ENCODE assay signal across 25 cellular contexts in genomic region chr16:67518676-67519075, GRCh38. TPM values are rescaled to one million over a fixed set of nuclear protein-coding genes. Genes with fewer than 3 reads are reported as not detected.
DNase-seq lines count a peak whose midpoint lies in the region; ATAC-seq, FAIRE-seq and TF ChIP-seq lines count a peak whose summit lies in the region.
"Had no signal": no experiment of that assay in that cellular context is flagged by ENCODE, and none has a peak within 500 bp of the region (broad histone marks: within the 10 kb centered on the region; RNA-seq: fewer than 3 reads in every experiment).

No MANE protein-coding gene starts in this region.

- H3K27ac ChIP-seq in HepG2 (ENCODE audit: extremely low read length, insufficient read depth, low read length) (no peak overlapping the region), right lobe of liver (no peak overlapping the region), PC-9 (no peak overlapping the region), substantia nigra (ENCODE audit: low read depth, low read length, poor library complexity, severe bottlenecking) (no peak overlapping the region)
- H3K27ac ChIP-seq: uterus had no signal

- H3K9me3 Mint-ChIP-seq in memory B cell = no peaks in the 10 kb centered on the region
- H3K9me3 Mint-ChIP-seq: CD4-positive, alpha-beta memory T cell had no signal

- POLR2A ChIA-PET in HepG2 (lab: Yijun Ruan, JAX) (no interaction called here), PC-9 (lab: Charles Lee; ENCODE audit: unreplicated experiment) (no interaction called here)

- FAIRE-seq in HepG2 (lab: Jason Lieb, UNC) = no peak
- FAIRE-seq: HTR-8/SVneo had no signal

- peaks cover 0 to 18% of the 10 kb centered on the region in 2 experiments; a peak in 2 of 5 replicates for H3K27me3 ChIP-seq in HepG2 (ENCODE audit: control insufficient read depth in 1 of 2, insufficient read depth in 2 of 2, low read length in 2 of 2)
- no peaks in the 10 kb centered on the region for H3K27me3 ChIP-seq in right lobe of liver
- H3K27me3 ChIP-seq in PC-9 (ENCODE audit: insufficient read depth, low read depth) = no peaks in the 10 kb centered on the region
- H3K27me3 ChIP-seq: uterus had no signal

- TF ChIP-seq CTCF in HepG2 (CRISPR knock-in tag; IDR thresholded peaks at IDR 0.05) = no peak
- TF ChIP-seq CTCF in right lobe of liver (IDR thresholded peaks at IDR 0.05) = no peak
- TF ChIP-seq CTCF in PC-9 (conservative IDR thresholded peaks at IDR 0.05) = no peak

- H2AFZ ChIP-seq in HepG2 (ENCODE audit: low read length) (no peak overlapping the region), PC-9 (no peak overlapping the region)

- peak overlapping the region; percentile 53 for H3K4me3 Mint-ChIP-seq in T-helper 17 cell
- H3K4me3 Mint-ChIP-seq in memory B cell = peak overlapping the region; percentile 92
- H3K4me3 Mint-ChIP-seq: CD4-positive, alpha-beta memory T cell had no signal

- H3K9me3 ChIP-seq in HepG2 (ENCODE audit: low read length) (no peaks in the 10 kb centered on the region), right lobe of liver (no peaks in the 10 kb centered on the region), T-helper 17 cell (ENCODE audit: control insufficient read depth, low read length, poor library complexity, severe bottlenecking) (no peaks in the 10 kb centered on the region), PC-9 (ENCODE audit: insufficient read depth, low read depth) (no peaks in the 10 kb centered on the region)
- H3K9me3 ChIP-seq: uterus had no signal

- ATAC-seq in HepG2 (no peak), right lobe of liver (no peak), T-helper 17 cell (no peak), memory B cell (ENCODE audit: low read depth) (no peak), HG02798 (IDR thresholded peaks at IDR 0.05; ENCODE audit: poor library complexity, unreplicated experiment) (no peak), GM18519 (IDR thresholded peaks at IDR 0.05; ENCODE audit: low FRiP score, unreplicated experiment) (no peak)

- H3K36me3 Mint-ChIP-seq in T-helper 17 cell (ENCODE audit: low read depth) (no peaks in the 10 kb centered on the region), memory B cell (no peaks in the 10 kb centered on the region)
- H3K36me3 Mint-ChIP-seq: CD4-positive, alpha-beta memory T cell had no signal

- H3K36me3 ChIP-seq in HepG2 (replicated peaks in 1 of 2; ENCODE audit: control insufficient read depth in 1 of 2, insufficient read depth in 2 of 2, low read length in 2 of 2) = no peaks in the 10 kb centered on the region
- no peaks in the 10 kb centered on the region for H3K36me3 ChIP-seq in right lobe of liver
- no peaks in the 10 kb centered on the region for H3K36me3 ChIP-seq in PC-9 (ENCODE audit: low read depth)
- H3K36me3 ChIP-seq: uterus had no signal

- H3K4me1 ChIP-seq in HepG2 (ENCODE audit: insufficient read depth, low read length) (peaks cover 31% of the 10 kb centered on the region), right lobe of liver (peaks cover 0 to 10% (median 0%) of the 10 kb centered on the region in 4 donors), PC-9 (replicated peaks; ENCODE audit: insufficient read depth) (peaks cover 10% of the 10 kb centered on the region; the same call in 1 of the 2 replicates)
- H3K4me1 ChIP-seq: uterus had no signal

- intact Hi-C loops in HepG2 (cut with micrococcal nuclease; ENCODE audit: unreplicated experiment) (no loop called here), right lobe of liver (cut with DNase I) (no loop called here), PC-9 (cut with micrococcal nuclease; ENCODE audit: unreplicated experiment) (no loop called here)

- CTCF ChIA-PET in HepG2 (lab: Yijun Ruan, JAX; ENCODE audit: low intra/inter-chr PET ratio, low total read pairs) = no interaction called here
- CTCF ChIA-PET in PC-9 (lab: Charles Lee) = interaction anchor here (0.5 kb wide), 1 partner anchor 626 kb away, joined by 3 read pairs; no protein-coding TSS in a partner anchor

- H3K27me3 Mint-ChIP-seq in T-helper 17 cell (no peaks in the 10 kb centered on the region), memory B cell (no peaks in the 10 kb centered on the region)
- H3K27me3 Mint-ChIP-seq: CD4-positive, alpha-beta memory T cell had no signal

- no peaks in the 10 kb centered on the region for H4K20me1 ChIP-seq in HepG2 (ENCODE audit: insufficient read depth, low read length)
- no peaks in the 10 kb centered on the region for H4K20me1 ChIP-seq in PC-9 (ENCODE audit: insufficient read depth)

- DNase-seq in HepG2 (ENCODE audit: low spot score) (no peak), right lobe of liver (no peak), T-helper 17 cell (no peak), memory B cell (ENCODE audit: low spot score in 2 of 2) (no peak), PC-9 (no peak), substantia nigra (lab: John Stamatoyannopoulos, UW) (no peak)
- DNase-seq: activated CD4-positive, alpha-beta T cell treated with anti-CD3 and anti-CD28 coated beads, Interleukin-2, amount 50 U/mL, for 48 hours; CD4-positive, alpha-beta memory T cell; dermis blood vessel endothelial cell; DMS79; foreskin fibroblast; H7; hippocampal formation; NCI-H1105; NCI-H2107; NCI-H510A treated with DMSO at 0.1 percent for 48 hours; stimulated activated CD4-positive, alpha-beta T cell treated with anti-CD3 and anti-CD28 coated beads, Interleukin-2, amount 100 ng/mL, for 48 hours; uterus had no signal

- TF ChIP-seq POLR2A in HepG2 (IDR thresholded peaks at IDR 0.05; ENCODE audit: insufficient read depth in 1 of 2, low read depth in 2 of 2, low read length in 2 of 2) (no peak), right lobe of liver (IDR thresholded peaks at IDR 0.05) (no peak)

- H3F3A ChIP-seq in PC-9 (ENCODE audit: insufficient read depth, low read depth) = peaks cover 9% of the 10 kb centered on the region; the same call in 1 of the 2 replicates

- TF ChIP-seq EP300 in HepG2 (IDR thresholded peaks at IDR 0.05; ENCODE audit: low read depth in 2 of 2, low read length in 2 of 2) = no peak
- no peak for TF ChIP-seq EP300 in HepG2 (CRISPR knock-in tag; IDR thresholded peaks at IDR 0.05; ENCODE audit: borderline replicate concordance)

- H3K4me2 ChIP-seq in HepG2 (ENCODE audit: low read depth, low read length) (no peak overlapping the region), PC-9 (no peak overlapping the region)

- H3K4me3 ChIP-seq in HepG2 (replicated peaks in 1 of 3; ENCODE audit: insufficient read depth in 1 of 3, low read depth in 2 of 3, low read length in 3 of 3) (no peak overlapping the region), right lobe of liver (no peak overlapping the region), PC-9 (no peak overlapping the region)
- H3K4me3 ChIP-seq: skin epidermis, uterus had no signal

- TF ChIP-seq RAD21 in HepG2 (CRISPR knock-in tag; IDR thresholded peaks at IDR 0.05) = no peak

- H3K27ac Mint-ChIP-seq in T-helper 17 cell (peak overlapping the region; percentile 97), memory B cell (peak overlapping the region; percentile 100)
- H3K27ac Mint-ChIP-seq: progenitor cell of endocrine pancreas had no signal

- peaks cover 20% of the 10 kb centered on the region for H3K4me1 Mint-ChIP-seq in T-helper 17 cell
- H3K4me1 Mint-ChIP-seq in memory B cell = peaks cover 56% of the 10 kb centered on the region

- no peak overlapping the region for H3K9ac ChIP-seq in HepG2 (ENCODE audit: insufficient read depth, low read depth, low read length)

- WGBS in HepG2 (ENCODE audit: low lambda C conversion rate) = 72% methylated on average over 8 of the region's 8 CpGs
- WGBS in right lobe of liver (ENCODE audit: insufficient coverage, low coverage, low lambda C conversion rate, missing lambda C conversion rate) = 66% methylated on average over 6 of the region's 8 CpGs

- H3K79me2 ChIP-seq in HepG2 (ENCODE audit: insufficient read depth, low read length) (no peaks in the 10 kb centered on the region), PC-9 (ENCODE audit: low read depth) (no peaks in the 10 kb centered on the region)

- in situ Hi-C loops in HepG2 (cut with HindIII; ENCODE audit: extremely low pct_ligation_motif_present, low pct_unique_long_range_greater_than_20kb) = loop anchor here (5.0 kb wide), 1 partner anchor 36 kb away; the partner anchor contains the start of genes AGRP and ATP6V0D1

- no TSS peak for BruUV-seq in HepG2 (replicated peaks; lab: Mats Ljungman, UMichigan)
- no TSS peak for BruUV-seq in PC-9 (replicated peaks; lab: Mats Ljungman, UMichigan)

- no peaks in the 10 kb centered on the region for H3K9me2 ChIP-seq in PC-9 (ENCODE audit: insufficient read depth)

RNA-seq across cellular contexts. Expression of gene RIPOR1, which starts 10.0 kb away (rescaled TPM):
- total RNA-seq in HepG2 (2016; rRNA removed; fragmentation: Illumina TruSeq; extraction: Trizol) (4.6 and 11.2 TPM in 2 replicates), right lobe of liver (10 to 100 TPM; 19.9 to 35.0 (median 26.8) TPM), T-helper 17 cell (10 to 100 TPM; 46.5 to 66.0 TPM), PC-9 (2021) (76.7 and 113 TPM in 2 replicates)
- total RNA-seq in HepG2 (2016; cell fraction: cytosol; rRNA removed; fragmentation: Illumina TruSeq; extraction: Trizol; ENCODE audit: low read depth) = 3.4 and 4.7 TPM in 2 replicates
- total RNA-seq in HepG2 (2016; cell fraction: insoluble cytoplasmic fraction; rRNA removed; fragmentation: Illumina TruSeq; extraction: Trizol) = 3.9 and 9.6 TPM in 2 replicates
- 8.9 and 11.8 TPM in 2 replicates for total RNA-seq in HepG2 (2016; cell fraction: membrane; rRNA removed; fragmentation: Illumina TruSeq; extraction: Trizol)
- 12.3 and 18.6 TPM in 2 replicates for total RNA-seq in HepG2 (2016; cell fraction: nucleus; rRNA removed; fragmentation: Illumina TruSeq; extraction: Trizol)
- polyA plus RNA-seq in HepG2 (2011; rRNA removed) = 5.7 and 8.1 TPM in 2 replicates
- polyA plus RNA-seq in HepG2 (2011; cell fraction: cytosol; rRNA removed) = 2.4 and 3.4 TPM in 2 replicates
- polyA plus RNA-seq in HepG2 (2011; cell fraction: nucleus; rRNA removed) = 40.0 and 43.3 TPM in 2 replicates
- 16.0 and 16.5 TPM in 2 replicates for polyA plus RNA-seq in HepG2 (2012)
- 1.9 and 2.2 TPM in 2 replicates for polyA plus RNA-seq in HepG2 (2016; cell fraction: cytosol; fragmentation: Illumina TruSeq; extraction: Trizol; ENCODE audit: low read depth)
- 7.7 and 13.5 TPM in 2 replicates for polyA plus RNA-seq in HepG2 (2016; cell fraction: insoluble cytoplasmic fraction; fragmentation: Illumina TruSeq; extraction: Trizol; ENCODE audit: low read depth)
- polyA plus RNA-seq in HepG2 (2016; cell fraction: membrane; fragmentation: Illumina TruSeq; extraction: Trizol; ENCODE audit: low read depth) = 5.9 and 6.9 TPM in 2 replicates
- 26.9 and 30.6 TPM in 2 replicates for polyA plus RNA-seq in HepG2 (2016; cell fraction: nucleus; fragmentation: Illumina TruSeq; extraction: Trizol; ENCODE audit: insufficient read depth, low read depth)
- 7.9 and 21.6 TPM in 2 replicates for polyA minus RNA-seq in HepG2 (2011; rRNA and poly(A)+ RNA removed; ENCODE audit: low replicate concordance)
- polyA minus RNA-seq in HepG2 (2011; cell fraction: cytosol; rRNA and poly(A)+ RNA removed) = 6.8 and 12.0 TPM in 2 replicates
- 11.6 and 18.2 TPM in 2 replicates for polyA minus RNA-seq in HepG2 (2011; cell fraction: nucleus; rRNA and poly(A)+ RNA removed)

RNA-seq across cellular contexts. Expression of gene AGRP, which starts 35.3 kb away (rescaled TPM):
- total RNA-seq in HepG2 (2016; rRNA removed; fragmentation: Illumina TruSeq; extraction: Trizol) (not detected in 2 replicates), right lobe of liver (not detected), T-helper 17 cell (not detected), PC-9 (2021) (not detected in 2 replicates)
- not detected in 2 replicates for total RNA-seq in HepG2 (2016; cell fraction: cytosol; rRNA removed; fragmentation: Illumina TruSeq; extraction: Trizol; ENCODE audit: low read depth)
- not detected in 2 replicates for total RNA-seq in HepG2 (2016; cell fraction: insoluble cytoplasmic fraction; rRNA removed; fragmentation: Illumina TruSeq; extraction: Trizol)
- 0.28 TPM in 1 of 2 replicates, not detected in the other for total RNA-seq in HepG2 (2016; cell fraction: membrane; rRNA removed; fragmentation: Illumina TruSeq; extraction: Trizol)
- not detected in 2 replicates for total RNA-seq in HepG2 (2016; cell fraction: nucleus; rRNA removed; fragmentation: Illumina TruSeq; extraction: Trizol)
- polyA plus RNA-seq in HepG2 (2011; rRNA removed) = not detected in 2 replicates
- polyA plus RNA-seq in HepG2 (2011; cell fraction: cytosol; rRNA removed) = 0.34 TPM in 1 of 2 replicates, not detected in the other
- not detected in 2 replicates for polyA plus RNA-seq in HepG2 (2011; cell fraction: nucleus; rRNA removed)
- 0.75 TPM in 1 of 2 replicates, not detected in the other for polyA plus RNA-seq in HepG2 (2012)
- not detected in 2 replicates for polyA plus RNA-seq in HepG2 (2016; cell fraction: cytosol; fragmentation: Illumina TruSeq; extraction: Trizol; ENCODE audit: low read depth)
- not detected in 2 replicates for polyA plus RNA-seq in HepG2 (2016; cell fraction: insoluble cytoplasmic fraction; fragmentation: Illumina TruSeq; extraction: Trizol; ENCODE audit: low read depth)
- polyA plus RNA-seq in HepG2 (2016; cell fraction: membrane; fragmentation: Illumina TruSeq; extraction: Trizol; ENCODE audit: low read depth) = not detected in 2 replicates
- not detected in 2 replicates for polyA plus RNA-seq in HepG2 (2016; cell fraction: nucleus; fragmentation: Illumina TruSeq; extraction: Trizol; ENCODE audit: insufficient read depth, low read depth)
- polyA minus RNA-seq in HepG2 (2011; rRNA and poly(A)+ RNA removed; ENCODE audit: low replicate concordance) = not detected in 2 replicates
- polyA minus RNA-seq in HepG2 (2011; cell fraction: cytosol; rRNA and poly(A)+ RNA removed) = not detected in 2 replicates
- polyA minus RNA-seq in HepG2 (2011; cell fraction: nucleus; rRNA and poly(A)+ RNA removed) = not detected in 2 replicates
- total RNA-seq: CD4-positive, alpha-beta memory T cell; dermis blood vessel endothelial cell; kidney epithelial cell; progenitor cell of endocrine pancreas; uterus had no signal
- polyA plus RNA-seq: CD4-positive, alpha-beta memory T cell; neural cell had no signal

RNA-seq across cellular contexts. Expression of gene ATP6V0D1, which starts 37.7 kb away (rescaled TPM):
- total RNA-seq in HepG2 (2016; rRNA removed; fragmentation: Illumina TruSeq; extraction: Trizol) (49.5 and 51.1 TPM in 2 replicates), right lobe of liver (10 to 100 TPM; 33.6 to 84.6 (median 47.0) TPM), T-helper 17 cell (10 to 100 TPM; 76.4 to 87.5 TPM), PC-9 (2021) (51.5 and 61.0 TPM in 2 replicates)
- 13.5 and 16.0 TPM in 2 replicates for total RNA-seq in HepG2 (2016; cell fraction: cytosol; rRNA removed; fragmentation: Illumina TruSeq; extraction: Trizol; ENCODE audit: low read depth)
- total RNA-seq in HepG2 (2016; cell fraction: insoluble cytoplasmic fraction; rRNA removed; fragmentation: Illumina TruSeq; extraction: Trizol) = 45.3 and 52.4 TPM in 2 replicates
- 23.6 and 25.5 TPM in 2 replicates for total RNA-seq in HepG2 (2016; cell fraction: membrane; rRNA removed; fragmentation: Illumina TruSeq; extraction: Trizol)
- 26.3 and 30.4 TPM in 2 replicates for total RNA-seq in HepG2 (2016; cell fraction: nucleus; rRNA removed; fragmentation: Illumina TruSeq; extraction: Trizol)
- 54.2 and 61.3 TPM in 2 replicates for polyA plus RNA-seq in HepG2 (2011; rRNA removed)
- 55.2 and 57.9 TPM in 2 replicates for polyA plus RNA-seq in HepG2 (2011; cell fraction: cytosol; rRNA removed)
- 32.7 and 35.9 TPM in 2 replicates for polyA plus RNA-seq in HepG2 (2011; cell fraction: nucleus; rRNA removed)
- polyA plus RNA-seq in HepG2 (2012) = 29.3 and 41.3 TPM in 2 replicates
- polyA plus RNA-seq in HepG2 (2016; cell fraction: cytosol; fragmentation: Illumina TruSeq; extraction: Trizol; ENCODE audit: low read depth) = 16.4 and 17.3 TPM in 2 replicates
- 55.4 and 63.8 TPM in 2 replicates for polyA plus RNA-seq in HepG2 (2016; cell fraction: insoluble cytoplasmic fraction; fragmentation: Illumina TruSeq; extraction: Trizol; ENCODE audit: low read depth)
- 21.4 and 22.6 TPM in 2 replicates for polyA plus RNA-seq in HepG2 (2016; cell fraction: membrane; fragmentation: Illumina TruSeq; extraction: Trizol; ENCODE audit: low read depth)
- 45.0 and 53.3 TPM in 2 replicates for polyA plus RNA-seq in HepG2 (2016; cell fraction: nucleus; fragmentation: Illumina TruSeq; extraction: Trizol; ENCODE audit: insufficient read depth, low read depth)
- polyA minus RNA-seq in HepG2 (2011; rRNA and poly(A)+ RNA removed; ENCODE audit: low replicate concordance) = 104 and 246 TPM in 2 replicates
- 37.9 and 45.0 TPM in 2 replicates for polyA minus RNA-seq in HepG2 (2011; cell fraction: cytosol; rRNA and poly(A)+ RNA removed)
- 14.7 and 19.8 TPM in 2 replicates for polyA minus RNA-seq in HepG2 (2011; cell fraction: nucleus; rRNA and poly(A)+ RNA removed)

RNA-seq across cellular contexts. Expression of gene CTCF, which starts 43.6 kb away (rescaled TPM):
- total RNA-seq in HepG2 (2016; rRNA removed; fragmentation: Illumina TruSeq; extraction: Trizol) = 37.5 and 59.3 TPM in 2 replicates
- total RNA-seq in HepG2 (2016; cell fraction: cytosol; rRNA removed; fragmentation: Illumina TruSeq; extraction: Trizol; ENCODE audit: low read depth) = 34.6 and 44.2 TPM in 2 replicates
- 39.6 and 55.1 TPM in 2 replicates for total RNA-seq in HepG2 (2016; cell fraction: insoluble cytoplasmic fraction; rRNA removed; fragmentation: Illumina TruSeq; extraction: Trizol)
- 33.3 and 34.7 TPM in 2 replicates for total RNA-seq in HepG2 (2016; cell fraction: membrane; rRNA removed; fragmentation: Illumina TruSeq; extraction: Trizol)
- total RNA-seq in HepG2 (2016; cell fraction: nucleus; rRNA removed; fragmentation: Illumina TruSeq; extraction: Trizol) = 29.9 and 36.5 TPM in 2 replicates
- 19.5 and 20.8 TPM in 2 replicates for polyA plus RNA-seq in HepG2 (2011; rRNA removed)
- polyA plus RNA-seq in HepG2 (2011; cell fraction: cytosol; rRNA removed) = 13.7 and 18.2 TPM in 2 replicates
- polyA plus RNA-seq in HepG2 (2011; cell fraction: nucleus; rRNA removed) = 11.7 and 14.3 TPM in 2 replicates
- polyA plus RNA-seq in HepG2 (2012) = 30.2 and 31.1 TPM in 2 replicates
- 4.1 and 4.9 TPM in 2 replicates for polyA plus RNA-seq in HepG2 (2016; cell fraction: cytosol; fragmentation: Illumina TruSeq; extraction: Trizol; ENCODE audit: low read depth)
- polyA plus RNA-seq in HepG2 (2016; cell fraction: insoluble cytoplasmic fraction; fragmentation: Illumina TruSeq; extraction: Trizol; ENCODE audit: low read depth) = 70.3 and 81.8 TPM in 2 replicates
- 17.1 and 17.9 TPM in 2 replicates for polyA plus RNA-seq in HepG2 (2016; cell fraction: membrane; fragmentation: Illumina TruSeq; extraction: Trizol; ENCODE audit: low read depth)
- 63.9 and 64.9 TPM in 2 replicates for polyA plus RNA-seq in HepG2 (2016; cell fraction: nucleus; fragmentation: Illumina TruSeq; extraction: Trizol; ENCODE audit: insufficient read depth, low read depth)
- polyA minus RNA-seq in HepG2 (2011; rRNA and poly(A)+ RNA removed; ENCODE audit: low replicate concordance) = 21.8 and 43.8 TPM in 2 replicates
- 20.8 and 21.5 TPM in 2 replicates for polyA minus RNA-seq in HepG2 (2011; cell fraction: cytosol; rRNA and poly(A)+ RNA removed)
- polyA minus RNA-seq in HepG2 (2011; cell fraction: nucleus; rRNA and poly(A)+ RNA removed) = 17.9 and 26.4 TPM in 2 replicates
- 10 to 100 TPM; 14.3 to 18.5 (median 17.0) TPM for total RNA-seq in right lobe of liver
- total RNA-seq in T-helper 17 cell = 10 to 100 TPM; 48.5 to 57.8 TPM
- 35.3 and 39.0 TPM in 2 replicates for total RNA-seq in PC-9 (2021)
